Comparison of ENCODE assay signal across 29 cellular contexts in genomic region chr4:5456296-5456845, GRCh38.
"Had no signal": no experiment of that assay in that cellular context is flagged by ENCODE, and none has a peak within 500 bp of the region (broad histone marks: within the 10 kb centered on the region; RNA-seq: fewer than 3 reads in every experiment).

No MANE protein-coding gene starts in this region.

- H3K4me3 ChIP-seq: pancreas, prostate gland, right atrium auricular region, right lobe of liver, sigmoid colon, suprapubic skin, testis, tibial artery, transverse colon, upper lobe of left lung, uterus had no signal

- H3K27ac Mint-ChIP-seq: naive thymus-derived CD8-positive, alpha-beta T cell; nephron progenitor cell; stimulated activated memory B cell treated with anti-CD40 and anti-IgM and Interleukin-4, amounts not matched to agents 10 μg/mL and 1 μg/mL and 100 μg/mL, for 72 hours; stimulated activated naive CD8-positive, alpha-beta T cell treated with anti-CD3 and anti-CD28 coated beads, Interleukin-15, amount 100 ng/mL, for 72 hours had no signal

- H3K27me3 ChIP-seq: neutrophil, pancreas, right atrium auricular region, right lobe of liver, sigmoid colon, suprapubic skin, testis, tibial artery, transverse colon, upper lobe of left lung, uterus had no signal

- H3K4me3 Mint-ChIP-seq: naive B cell; naive thymus-derived CD8-positive, alpha-beta T cell; nephron progenitor cell; neural crest cell; stimulated activated memory B cell treated with anti-CD40 and anti-IgM and Interleukin-4, amounts not matched to agents 10 μg/mL and 1 μg/mL and 100 μg/mL, for 72 hours; stimulated activated naive CD8-positive, alpha-beta T cell treated with anti-CD3 and anti-CD28 coated beads, Interleukin-15, amount 100 ng/mL, for 72 hours had no signal

- H3K27me3 Mint-ChIP-seq: naive B cell; naive thymus-derived CD8-positive, alpha-beta T cell; stimulated activated memory B cell treated with anti-CD40 and anti-IgM and Interleukin-4, amounts not matched to agents 10 μg/mL and 1 μg/mL and 100 μg/mL, for 72 hours; stimulated activated naive CD8-positive, alpha-beta T cell treated with anti-CD3 and anti-CD28 coated beads, Interleukin-15, amount 100 ng/mL, for 72 hours had no signal

- H3K36me3 Mint-ChIP-seq: naive B cell; naive thymus-derived CD8-positive, alpha-beta T cell; stimulated activated memory B cell treated with anti-CD40 and anti-IgM and Interleukin-4, amounts not matched to agents 10 μg/mL and 1 μg/mL and 100 μg/mL, for 72 hours had no signal

- H3K4me1 ChIP-seq: pancreas, prostate gland, right atrium auricular region, right lobe of liver, sigmoid colon, suprapubic skin, testis, tibial artery, transverse colon, upper lobe of left lung, uterus had no signal

- ATAC-seq: naive thymus-derived CD8-positive, alpha-beta T cell; pancreas; right lobe of liver; stimulated activated memory B cell treated with anti-CD40 and anti-IgM and Interleukin-4, amounts not matched to agents 10 μg/mL and 1 μg/mL and 100 μg/mL, for 72 hours; stimulated activated naive CD8-positive, alpha-beta T cell treated with anti-CD3 and anti-CD28 coated beads, Interleukin-15, amount 100 ng/mL, for 72 hours; stimulated activated naive CD8-positive, alpha-beta T cell treated with anti-CD3 and anti-CD28 coated beads, Interleukin-15, Interleukin-2, amounts not matched to agents 100 U/mL and 50 U/mL, for 24 hours had no signal

- DNase-seq: naive B cell; naive thymus-derived CD8-positive, alpha-beta T cell; nephron progenitor cell; nucleus accumbens; pancreas; retina; right lobe of liver; sigmoid colon; small intestine; stimulated activated CD4-positive, alpha-beta T cell treated with anti-CD3 and anti-CD28 coated beads, Interleukin-15, amount 100 ng/mL, for 24 hours; stimulated activated CD4-positive, alpha-beta T cell treated with anti-CD3 and anti-CD28 coated beads, Interleukin-2, amount 100 ng/mL, for 24 hours; stimulated activated CD4-positive, alpha-beta T cell treated with anti-CD3 and anti-CD28 coated beads, Interleukin-2, amount 100 ng/mL, for 48 hours; stimulated activated CD4-positive, alpha-beta T cell treated with anti-CD3 and anti-CD28 coated beads, Interleukin-4, amount 100 ng/mL, for 24 hours; stimulated activated CD8-positive, alpha-beta memory T cell treated with anti-CD3 and anti-CD28 coated beads, Interleukin-4, amount 100 ng/mL, for 48 hours; stimulated activated naive CD4-positive, alpha-beta T cell; stimulated activated naive CD8-positive, alpha-beta T cell treated with anti-CD3 and anti-CD28 coated beads, Interleukin-15, amount 100 ng/mL, for 72 hours; stimulated activated naive CD8-positive, alpha-beta T cell treated with anti-CD3 and anti-CD28 coated beads, Interleukin-15, Interleukin-2, amounts not matched to agents 100 U/mL and 50 U/mL, for 24 hours; substantia nigra; testis; transverse colon; upper lobe of left lung; uterus had no signal

- H3K9me3 ChIP-seq: neutrophil, pancreas, prostate gland, right atrium auricular region, right lobe of liver, sigmoid colon, suprapubic skin, testis, tibial artery, transverse colon, upper lobe of left lung, uterus had no signal

- H3K36me3 ChIP-seq: neutrophil, pancreas, prostate gland, right atrium auricular region, right lobe of liver, sigmoid colon, suprapubic skin, tibial artery, transverse colon, upper lobe of left lung, uterus had no signal

- H3K9me3 Mint-ChIP-seq: naive B cell; nephron progenitor cell; neural crest cell; stimulated activated memory B cell treated with anti-CD40 and anti-IgM and Interleukin-4, amounts not matched to agents 10 μg/mL and 1 μg/mL and 100 μg/mL, for 72 hours; stimulated activated naive CD8-positive, alpha-beta T cell treated with anti-CD3 and anti-CD28 coated beads, Interleukin-15, amount 100 ng/mL, for 72 hours had no signal

- H3K27ac ChIP-seq: neutrophil, pancreas, prostate gland, right atrium auricular region, right lobe of liver, sigmoid colon, suprapubic skin, testis, tibial artery, transverse colon, upper lobe of left lung, uterus had no signal

- H3K4me1 Mint-ChIP-seq: naive B cell; naive thymus-derived CD8-positive, alpha-beta T cell; nephron progenitor cell; neural crest cell; stimulated activated memory B cell treated with anti-CD40 and anti-IgM and Interleukin-4, amounts not matched to agents 10 μg/mL and 1 μg/mL and 100 μg/mL, for 72 hours; stimulated activated naive CD8-positive, alpha-beta T cell treated with anti-CD3 and anti-CD28 coated beads, Interleukin-15, amount 100 ng/mL, for 72 hours had no signal
